ENCODE assay signal across 35 cellular contexts in the genomic region with DNA sequence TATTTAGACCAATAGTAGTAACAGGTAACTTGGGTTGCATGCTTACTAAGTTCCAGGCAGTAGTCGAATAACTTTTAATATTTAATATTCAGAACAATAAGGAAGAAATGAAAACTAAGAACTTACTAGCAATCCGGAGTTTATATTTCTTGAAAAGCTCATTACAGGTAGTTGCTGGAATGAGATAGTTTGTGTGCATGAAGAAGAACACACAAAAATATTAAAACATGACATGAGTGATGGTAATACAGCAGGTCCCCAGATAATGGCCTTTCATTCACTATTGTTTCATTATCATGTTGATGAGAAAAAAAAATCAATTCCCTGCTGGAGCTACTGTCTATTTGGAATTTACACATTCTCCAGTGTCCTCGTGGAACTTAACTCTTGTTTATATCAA.
"Had no signal": no experiment of that assay in that cellular context is flagged by ENCODE, and none has a peak within 500 bp of the region (broad histone marks: within the 10 kb centered on the region; RNA-seq: fewer than 3 reads in every experiment).

No MANE protein-coding gene starts in this region.

- H3K27me3 ChIP-seq: MG63 had no signal

- DNase-seq: Kasumi-1, MG63, MM.1S, MV-4-11, NCI-H1048, NCI-H1092, NCI-H1092 treated with DMSO at 0.1 percent for 48 hours, NCI-H1105, NCI-H1105 treated with DMSO at 0.1 percent for 48 hours, NCI-H1417, NCI-H1417 treated with DMSO at 0.1 percent for 48 hours, NCI-H1436, NCI-H1436 treated with DMSO at 0.1 percent for 48 hours, NCI-H1694, NCI-H1694 treated with DMSO at 0.1 percent for 48 hours, NCI-H187, NCI-H187 treated with DMSO at 0.1 percent for 48 hours, NCI-H1930, NCI-H2029, NCI-H2029 treated with DMSO at 0.1 percent for 48 hours, NCI-H2081, NCI-H2081 treated with DMSO at 0.1 percent for 48 hours, NCI-H2107, NCI-H2171, NCI-H2171 treated with DMSO at 0.1 percent for 48 hours, NCI-H2227 treated with DMSO at 0.1 percent for 48 hours, NCI-H226, NCI-H345, NCI-H446, NCI-H446 treated with DMSO at 0.1 percent for 48 hours, NCI-H510A, NCI-H510A treated with DMSO at 0.1 percent for 48 hours, NCI-H524, NCI-H524 treated with DMSO at 0.1 percent for 48 hours had no signal

- H3K9ac ChIP-seq: KMS-11 had no signal

- H3K4me3 ChIP-seq: MG63 had no signal

- H3K27ac ChIP-seq: KMS-11 had no signal

- H3K4me2 ChIP-seq: KMS-11 had no signal
